1 cellular context compared by ENCODE assay signal in genomic region chr18:24003903-24004640, GRCh38.
A peak's percentile ranks its signal among the peaks of the same experiment; 100 is the strongest.
TF ChIP-seq lines count a peak whose summit lies in the region.

No MANE protein-coding gene starts in this region.

TF ChIP-seq in GM12878, 131 proteins besides CTCF, POLR2A, EP300 and RAD21:
- TF ChIP-seq E2F4 (IDR thresholded peaks at IDR 0.05; ENCODE audit: low read depth, low read length): no peak
- TF ChIP-seq SPI1 (IDR thresholded peaks at IDR 0.05; ENCODE audit: borderline replicate concordance, insufficient read depth, low read depth, low read length): peak; percentile 36; the same call in 1 of the 2 replicates
- TF ChIP-seq JUNB (IDR thresholded peaks at IDR 0.05): 0 out of 2 replicates have a peak, but pooled peaks have one; percentile 27
- TF ChIP-seq CHD2 (IDR thresholded peaks at IDR 0.05; ENCODE audit: borderline replicate concordance, low read depth, low read length): no peak
- TF ChIP-seq IKZF1 (conservative IDR thresholded peaks at IDR 0.05): peak; percentile 34; the same call in 1 of the 2 replicates
- no peak for TF ChIP-seq ESRRA (IDR thresholded peaks at IDR 0.05; ENCODE audit: low read length)
- no peak for TF ChIP-seq REST (IDR thresholded peaks at IDR 0.05; ENCODE audit: low read depth, low read length)
- TF ChIP-seq ZNF274 (IDR thresholded peaks at IDR 0.05; ENCODE audit: insufficient read depth, insufficient read length): no peak
- no peak for TF ChIP-seq ETV6 (conservative IDR thresholded peaks at IDR 0.05 in 1 of 2, IDR thresholded peaks at IDR 0.05 in 1 of 2; ENCODE audit: borderline replicate concordance in 1 of 2, low read depth in 1 of 2)
- TF ChIP-seq SMAD5 (IDR thresholded peaks at IDR 0.05; ENCODE audit: low read depth): no peak
- peak; percentile 51 to 54 for TF ChIP-seq IKZF2 (IDR thresholded peaks at IDR 0.05)
- TF ChIP-seq EED (IDR thresholded peaks at IDR 0.05; ENCODE audit: low read depth): peak; percentile 74
- no peak for TF ChIP-seq ZBED1 (IDR thresholded peaks at IDR 0.05; ENCODE audit: borderline replicate concordance)
- no peak for TF ChIP-seq PKNOX1 (IDR thresholded peaks at IDR 0.05)
- no peak for TF ChIP-seq PAX8 (IDR thresholded peaks at IDR 0.05)
- TF ChIP-seq SIN3A (IDR thresholded peaks at IDR 0.05; ENCODE audit: low read depth, low read length): no peak
- peak; percentile 62; the same call in 1 of the 2 replicates for TF ChIP-seq RUNX3 (IDR thresholded peaks at IDR 0.05; ENCODE audit: low read length)
- peak; percentile 61; the same call in 1 of the 2 replicates for TF ChIP-seq MEF2A (IDR thresholded peaks at IDR 0.05; ENCODE audit: insufficient read depth, low read depth, low read length)
